10 cellular contexts compared by ENCODE assay signal in genomic region chr2:109609352-109610024, GRCh38. TPM values are rescaled to one million over a fixed set of nuclear protein-coding genes. Genes with fewer than 3 reads are reported as not detected.
DNase-seq lines count a peak whose midpoint lies in the region; ATAC-seq and TF ChIP-seq lines count a peak whose summit lies in the region.
"Had no signal": no experiment of that assay in that cellular context is flagged by ENCODE, and none has a peak within 500 bp of the region (broad histone marks: within the 10 kb centered on the region; RNA-seq: fewer than 3 reads in every experiment).

No MANE protein-coding gene starts in this region.

- H3K9me3 ChIP-seq in gastroesophageal sphincter, result no peaks in the 10 kb centered on the region
- H3K9me3 ChIP-seq in thymus (ENCODE audit: control insufficient read depth), result no peaks in the 10 kb centered on the region

- H3K4me1 ChIP-seq in gastroesophageal sphincter (peaks cover 0 to 74% (median 10%) of the 10 kb centered on the region in 3 donors), thymus (ENCODE audit: control insufficient read depth, insufficient read depth, low read length) (peaks cover 4% of the 10 kb centered on the region)

- no peak for DNase-seq in activated T-cell treated with anti-CD3 and anti-CD28 coated beads, Interleukin-2, amount 50 U/mL, for 72 hours
- no peak for DNase-seq in activated T-cell treated with anti-CD3 and anti-CD28 coated beads, Interleukin-2, amount 50 U/mL, for 48 hours
- peak; percentile 50 for DNase-seq in SW480 (ENCODE audit: low spot score)
- no peak for DNase-seq in activated T-helper 2 cell treated with anti-CD3 and anti-CD28 coated beads, Interferon-gamma antibody, Interleukin-2, Interleukin-4, amounts not matched to agents 10 μg/mL and 5 μg/mL and 100 μg/mL, durations not matched to agents 14 hours and 24 hours and 36 hours (ENCODE audit: low spot score)
- no peak for DNase-seq in stimulated activated CD4-positive, alpha-beta T cell treated with anti-CD3 and anti-CD28 coated beads, Interleukin-2, amount 100 ng/mL, for 48 hours
- DNase-seq: naive B cell had no signal

- intact Hi-C loops in activated T-helper 2 cell treated with anti-CD3 and anti-CD28 coated beads, Interferon-gamma antibody, Interleukin-2, Interleukin-4, amounts not matched to agents 10 μg/mL and 5 μg/mL and 100 μg/mL, durations not matched to agents 14 hours and 24 hours and 36 hours (cut with micrococcal nuclease), result loop anchor here (5.0 to 10.0 kb wide), 2 partner anchors 65 to 1077 kb away; partner anchors contain the start of gene LIMS1

- WGBS in gastroesophageal sphincter (ENCODE audit: low coverage in 1 of 2), 2 donors, result 44 to 52% methylated on average over 8 of the region's 8 CpGs
- 36% methylated on average over 8 of the region's 8 CpGs for WGBS in thymus

- TF ChIP-seq CTCF in gastroesophageal sphincter (IDR thresholded peaks at IDR 0.05), result no peak

- peaks cover 0 to 5% of the 10 kb centered on the region in 2 donors for H3K36me3 Mint-ChIP-seq in activated T-cell treated with anti-CD3 and anti-CD28 coated beads, Interleukin-2, amount 50 U/mL, for 72 hours (ENCODE audit: insufficient read depth in 2 of 2)
- peaks cover 3% of the 10 kb centered on the region for H3K36me3 Mint-ChIP-seq in activated T-helper 2 cell treated with anti-CD3 and anti-CD28 coated beads, Interferon-gamma antibody, Interleukin-2, Interleukin-4, amounts not matched to agents 10 μg/mL and 5 μg/mL and 100 μg/mL, durations not matched to agents 14 hours and 24 hours and 36 hours (ENCODE audit: low read depth)

- no peak overlapping the region for H3K27ac Mint-ChIP-seq in activated T-cell treated with anti-CD3 and anti-CD28 coated beads, Interleukin-2, amount 50 U/mL, for 72 hours
- no peak overlapping the region for H3K27ac Mint-ChIP-seq in activated T-helper 2 cell treated with anti-CD3 and anti-CD28 coated beads, Interferon-gamma antibody, Interleukin-2, Interleukin-4, amounts not matched to agents 10 μg/mL and 5 μg/mL and 100 μg/mL, durations not matched to agents 14 hours and 24 hours and 36 hours

- H3K4me1 Mint-ChIP-seq in activated T-cell treated with anti-CD3 and anti-CD28 coated beads, Interleukin-2, amount 50 U/mL, for 72 hours (ENCODE audit: low read depth), result peaks cover 13% of the 10 kb centered on the region
- peaks cover 13% of the 10 kb centered on the region for H3K4me1 Mint-ChIP-seq in activated T-helper 2 cell treated with anti-CD3 and anti-CD28 coated beads, Interferon-gamma antibody, Interleukin-2, Interleukin-4, amounts not matched to agents 10 μg/mL and 5 μg/mL and 100 μg/mL, durations not matched to agents 14 hours and 24 hours and 36 hours (ENCODE audit: low read depth)

- no peak for ATAC-seq in activated T-cell treated with anti-CD3 and anti-CD28 coated beads, Interleukin-2, amount 50 U/mL, for 72 hours (replicated peaks in 1 of 2)
- ATAC-seq in gastroesophageal sphincter, result no peak
- ATAC-seq in HG02981 (IDR thresholded peaks at IDR 0.05; ENCODE audit: unreplicated experiment), result no peak

- H3K27me3 Mint-ChIP-seq in activated T-cell treated with anti-CD3 and anti-CD28 coated beads, Interleukin-2, amount 50 U/mL, for 72 hours (ENCODE audit: low read depth), result peaks cover 54% of the 10 kb centered on the region
- H3K27me3 Mint-ChIP-seq in activated T-helper 2 cell treated with anti-CD3 and anti-CD28 coated beads, Interferon-gamma antibody, Interleukin-2, Interleukin-4, amounts not matched to agents 10 μg/mL and 5 μg/mL and 100 μg/mL, durations not matched to agents 14 hours and 24 hours and 36 hours (ENCODE audit: low read depth), result peaks cover 67% of the 10 kb centered on the region

- no peak for TF ChIP-seq EP300 in gastroesophageal sphincter (IDR thresholded peaks at IDR 0.05)

- H3K4me3 Mint-ChIP-seq in activated T-cell treated with anti-CD3 and anti-CD28 coated beads, Interleukin-2, amount 50 U/mL, for 72 hours, result peak overlapping the region; percentile 9 to 58
- no peak overlapping the region for H3K4me3 Mint-ChIP-seq in activated T-helper 2 cell treated with anti-CD3 and anti-CD28 coated beads, Interferon-gamma antibody, Interleukin-2, Interleukin-4, amounts not matched to agents 10 μg/mL and 5 μg/mL and 100 μg/mL, durations not matched to agents 14 hours and 24 hours and 36 hours (ENCODE audit: low read depth)
- H3K4me3 Mint-ChIP-seq: central memory CD8-positive, alpha-beta T cell had no signal

- H3K9me3 Mint-ChIP-seq in activated T-cell treated with anti-CD3 and anti-CD28 coated beads, Interleukin-2, amount 50 U/mL, for 72 hours, result no peaks in the 10 kb centered on the region
- no peaks in the 10 kb centered on the region for H3K9me3 Mint-ChIP-seq in activated T-helper 2 cell treated with anti-CD3 and anti-CD28 coated beads, Interferon-gamma antibody, Interleukin-2, Interleukin-4, amounts not matched to agents 10 μg/mL and 5 μg/mL and 100 μg/mL, durations not matched to agents 14 hours and 24 hours and 36 hours
- H3K9me3 Mint-ChIP-seq: central memory CD8-positive, alpha-beta T cell had no signal

- H3K27me3 ChIP-seq in gastroesophageal sphincter (no peaks in the 10 kb centered on the region), thymus (ENCODE audit: control insufficient read depth, insufficient read depth) (peaks cover 30% of the 10 kb centered on the region)

- H3K27ac ChIP-seq in gastroesophageal sphincter (peak overlapping the region; percentile 9 to 98 (median 56)), thymus (ENCODE audit: low read depth) (peak overlapping the region; percentile 31)

- TF ChIP-seq POLR2A in gastroesophageal sphincter (IDR thresholded peaks at IDR 0.05), result no peak

- H3K4me3 ChIP-seq in gastroesophageal sphincter (no peak overlapping the region), thymus (ENCODE audit: low read length) (no peak overlapping the region)

- H3K36me3 ChIP-seq in gastroesophageal sphincter (no peaks in the 10 kb centered on the region), thymus (ENCODE audit: control insufficient read depth, insufficient read depth) (no peaks in the 10 kb centered on the region)

RNA-seq across cellular contexts. Expression of gene SEPTIN10, which starts 4.3 kb away (rescaled TPM):
- total RNA-seq in activated T-cell treated with anti-CD3 and anti-CD28 coated beads, Interleukin-2, amount 50 U/mL, for 72 hours, result 1 to 10 TPM; 1.5 to 7.2 TPM
- total RNA-seq in gastroesophageal sphincter, result 100 to 1,000 TPM; 109 to 157 (median 137) TPM
- polyA plus RNA-seq in thymus, result 42.4 TPM
- 1.4 and 2.9 TPM in 2 replicates for total RNA-seq in activated T-helper 2 cell treated with anti-CD3 and anti-CD28 coated beads, Interferon-gamma antibody, Interleukin-2, Interleukin-4, amounts not matched to agents 10 μg/mL and 5 μg/mL and 100 μg/mL, durations not matched to agents 14 hours and 24 hours and 36 hours

RNA-seq across cellular contexts. Expression of gene SOWAHC, which starts 4.7 kb away (rescaled TPM):
- total RNA-seq in activated T-cell treated with anti-CD3 and anti-CD28 coated beads, Interleukin-2, amount 50 U/mL, for 72 hours, result 1 to 10 TPM in 1 of 2 donors, under 1 TPM in 1; 0.99 to 1.7 TPM
- total RNA-seq in gastroesophageal sphincter, result 10 to 100 TPM; 16.8 to 36.0 (median 28.6) TPM
- 7.4 TPM for polyA plus RNA-seq in thymus
- total RNA-seq in activated T-helper 2 cell treated with anti-CD3 and anti-CD28 coated beads, Interferon-gamma antibody, Interleukin-2, Interleukin-4, amounts not matched to agents 10 μg/mL and 5 μg/mL and 100 μg/mL, durations not matched to agents 14 hours and 24 hours and 36 hours, result 1.7 and 1.9 TPM in 2 replicates

Comparison
In these comparisons a context has a peak if more than half of its experiments do, and no peak if none do; other contexts are left out.
1. RNA of gene SEPTIN10, which starts 4.3 kb away (total RNA-seq): 109 to 157 TPM in gastroesophageal sphincter; 1.5 to 7.2 TPM in activated T-cell treated with anti-CD3 and anti-CD28 coated beads, Interleukin-2, amount 50 U/mL, for 72 hours and 1.4 to 2.9 TPM in activated T-helper 2 cell treated with anti-CD3 and anti-CD28 coated beads, Interferon-gamma antibody, Interleukin-2, Interleukin-4, amounts not matched to agents 10 μg/mL and 5 μg/mL and 100 μg/mL, durations not matched to agents 14 hours and 24 hours and 36 hours; every median in the first group is over 10 times any median in the second.